22 cellular contexts compared by ENCODE assay signal in genomic region chr1:33377013-33377412, GRCh38. TPM values are rescaled to one million over a fixed set of nuclear protein-coding genes. Genes with fewer than 3 reads are reported as not detected.
DNase-seq lines count a peak whose midpoint lies in the region; ATAC-seq and TF ChIP-seq lines count a peak whose summit lies in the region.
"Had no signal": no experiment of that assay in that cellular context is flagged by ENCODE, and none has a peak within 500 bp of the region (broad histone marks: within the 10 kb centered on the region; RNA-seq: fewer than 3 reads in every experiment).

No MANE protein-coding gene starts in this region.

- no peak overlapping the region for H3K9ac ChIP-seq in H9 (ENCODE audit: extremely low read depth, insufficient read length, low read length)
- H3K9ac ChIP-seq: neural progenitor cell had no signal

- TF ChIP-seq CTCF in prostate gland (IDR thresholded peaks at IDR 0.05) = no peak
- no peak for TF ChIP-seq CTCF in GM23338 (conservative IDR thresholded peaks at IDR 0.05; ENCODE audit: low read depth in 2 of 2)
- TF ChIP-seq CTCF in H9 (conservative IDR thresholded peaks at IDR 0.05) = no peak

- H4K91ac ChIP-seq in H9 (ENCODE audit: insufficient read length, low read depth, low read length) = no peak overlapping the region

- no peak overlapping the region for H2BK12ac ChIP-seq in H9 (ENCODE audit: insufficient read length, low read depth, low read length)

- H3K9me3 ChIP-seq in T-helper 17 cell (ENCODE audit: control insufficient read depth, low read length, poor library complexity, severe bottlenecking) (no peaks in the 10 kb centered on the region), prostate gland (no peaks in the 10 kb centered on the region), H9 (ENCODE audit: control insufficient read depth, low read depth, low read length) (no peaks in the 10 kb centered on the region)
- H3K9me3 ChIP-seq: tibial nerve had no signal

- no peaks in the 10 kb centered on the region for H3K23me2 ChIP-seq in H9 (ENCODE audit: insufficient read length, low read depth, low read length, poor library complexity, severe bottlenecking)

- H3K4me1 Mint-ChIP-seq in T-helper 17 cell = peaks cover 29% of the 10 kb centered on the region
- peaks cover 21% of the 10 kb centered on the region for H3K4me1 Mint-ChIP-seq in GM23338
- H3K4me1 Mint-ChIP-seq in H9 = peaks cover 13 to 25% of the 10 kb centered on the region in 2 experiments

- no peak overlapping the region for H4K8ac ChIP-seq in H9 (replicated peaks; ENCODE audit: insufficient read length, low read depth, low read length)

- H3K79me1 ChIP-seq in H9 (ENCODE audit: insufficient read depth, low read depth, low read length, poor library complexity, severe bottlenecking) = no peaks in the 10 kb centered on the region

- no peak overlapping the region for H3T11ph ChIP-seq in H9 (ENCODE audit: low read length)

- H4K20me1 ChIP-seq in GM23338 (replicated peaks; ENCODE audit: insufficient read depth) = no peaks in the 10 kb centered on the region; the same call in 1 of the 2 replicates
- H4K20me1 ChIP-seq in H9 (ENCODE audit: control insufficient read depth, insufficient read depth, insufficient read length) = no peaks in the 10 kb centered on the region

- H3K4me2 ChIP-seq in GM23338 (no peak overlapping the region), H9 (ENCODE audit: insufficient read depth, insufficient read length, low read length) (no peak overlapping the region)
- H3K4me2 ChIP-seq: neural progenitor cell had no signal

- H2AFZ ChIP-seq in GM23338 (no peak overlapping the region), H9 (ENCODE audit: low read length) (no peak overlapping the region)
- H2AFZ ChIP-seq: neural progenitor cell had no signal

- H3K27ac Mint-ChIP-seq in T-helper 17 cell = no peak overlapping the region
- H3K27ac Mint-ChIP-seq in GM23338 = no peak overlapping the region
- no peak overlapping the region for H3K27ac Mint-ChIP-seq in H9
- H3K27ac Mint-ChIP-seq: neural progenitor cell; stimulated activated naive B cell treated with anti-CD40 and anti-IgM and Interleukin-4, amounts not matched to agents 10 μg/mL and 1 μg/mL and 100 μg/mL, for 72 hours had no signal

- no peak overlapping the region for H3K18ac ChIP-seq in H9 (ENCODE audit: insufficient read length, low read depth, low read length)

- no peak overlapping the region for H2BK20ac ChIP-seq in H9 (ENCODE audit: low read depth, low read length, poor library complexity, severe bottlenecking)

- H3K9me3 Mint-ChIP-seq in GM23338 (no peaks in the 10 kb centered on the region), H9 (no peaks in the 10 kb centered on the region)
- H3K9me3 Mint-ChIP-seq: neural progenitor cell; stimulated activated naive B cell treated with anti-CD40 and anti-IgM and Interleukin-4, amounts not matched to agents 10 μg/mL and 1 μg/mL and 100 μg/mL, for 72 hours had no signal

- no peak for TF ChIP-seq POLR2A in prostate gland (IDR thresholded peaks at IDR 0.05)

- DNase-seq in NCI-H2081 (lab: John Stamatoyannopoulos, UW) = peak; percentile 55 to 79
- DNase-seq in NCI-H2081 treated with DMSO at 0.1 percent for 48 hours (lab: John Stamatoyannopoulos, UW) = no peak
- peak; percentile 56 for DNase-seq in Jurkat, Clone E6-1 (ENCODE audit: low read depth, low spot score)
- no peak for DNase-seq in T-helper 17 cell
- peak; percentile 38 for DNase-seq in prostate gland (ENCODE audit: low spot score)
- DNase-seq in activated naive CD4-positive, alpha-beta T cell treated with Interleukin-2 at 50 U/mL for 16 hours = no peak
- no peak for DNase-seq in GM23338 (ENCODE audit: low spot score)
- DNase-seq in H9 = no peak
- DNase-seq: activated effector memory CD4-positive, alpha-beta T cell treated with Interleukin-2 at 50 U/mL for 16 hours; aorta; C1 segment of cervical spinal cord; EL; kidney glomerular epithelial cell; midbrain; NCI-H226; SHP77; stimulated activated CD4-positive, alpha-beta T cell treated with anti-CD3 and anti-CD28 coated beads, Interleukin-12 subunit alpha, Interleukin-12 subunit beta, amount 100 ng/mL, for 4 hours; stimulated activated naive B cell treated with anti-CD40 and anti-IgM and Interleukin-4, amounts not matched to agents 10 μg/mL and 1 μg/mL and 100 μg/mL, for 72 hours had no signal

- H2BK5ac ChIP-seq in H9 (ENCODE audit: insufficient read length, low read length) = no peak overlapping the region

- no peak overlapping the region for H3K14ac ChIP-seq in H9 (ENCODE audit: insufficient read depth, low read length)

- H3K9me2 ChIP-seq in GM23338 (ENCODE audit: insufficient read depth) = no peaks in the 10 kb centered on the region

- no peak overlapping the region for H3K4ac ChIP-seq in H9 (ENCODE audit: low read depth, low read length)

- H3K4me3 ChIP-seq in Jurkat, Clone E6-1 (ENCODE audit: low read length) = no peak overlapping the region
- H3K4me3 ChIP-seq in prostate gland (no peak overlapping the region), GM23338 (no peak overlapping the region)
- H3K4me3 ChIP-seq: neural progenitor cell, tibial nerve had no signal

- H3K23ac ChIP-seq in H9 (ENCODE audit: insufficient read length, low read depth, low read length) = no peak overlapping the region

- H3K27ac ChIP-seq in prostate gland (no peak overlapping the region), GM23338 (ENCODE audit: low read depth) (no peak overlapping the region), H9 (ENCODE audit: insufficient read length, low read depth, low read length) (no peak overlapping the region)
- H3K27ac ChIP-seq: neural progenitor cell, tibial nerve had no signal

- H3F3A ChIP-seq in GM23338 (replicated peaks; ENCODE audit: low read depth) = no peaks in the 10 kb centered on the region

- WGBS in prostate gland = 69% methylated on average over 1 of the region's 1 CpG
- WGBS in H9 (ENCODE audit: extremely low coverage, insufficient read length, low lambda C conversion rate) = no CpG with 5 or more reads among the region's 1 CpG

- no peaks in the 10 kb centered on the region for H3K79me2 ChIP-seq in GM23338 (replicated peaks; ENCODE audit: insufficient read depth)
- no peaks in the 10 kb centered on the region for H3K79me2 ChIP-seq in H9 (ENCODE audit: insufficient read depth, low read length)

- H3K36me3 Mint-ChIP-seq in T-helper 17 cell (ENCODE audit: low read depth) (peaks cover 6% of the 10 kb centered on the region), GM23338 (ENCODE audit: low read depth) (no peaks in the 10 kb centered on the region), H9 (ENCODE audit: insufficient read depth in 1 of 3, low read depth in 3 of 3) (no peaks in the 10 kb centered on the region; a peak in 1 of 7 replicates)
- H3K36me3 Mint-ChIP-seq: stimulated activated naive B cell treated with anti-CD40 and anti-IgM and Interleukin-4, amounts not matched to agents 10 μg/mL and 1 μg/mL and 100 μg/mL, for 72 hours had no signal

- no peak overlapping the region for H3K56ac ChIP-seq in H9 (ENCODE audit: insufficient read length, low read depth, low read length)

- peak; percentile 61 for ATAC-seq in T-helper 17 cell
- ATAC-seq in GM23338 = no peak
- ATAC-seq: activated CD4-positive, CD25-positive, alpha-beta regulatory T cell treated with anti-CD3 and anti-CD28 coated beads, Interleukin-2, amount 50 U/mL, for 24 hours; stimulated activated naive B cell treated with anti-CD40 and anti-IgM and Interleukin-4, amounts not matched to agents 10 μg/mL and 1 μg/mL and 100 μg/mL, for 72 hours had no signal

- H3K27me3 Mint-ChIP-seq in T-helper 17 cell (peaks cover 22% of the 10 kb centered on the region), GM23338 (ENCODE audit: insufficient read depth, low read depth, poor library complexity) (peaks cover 8% of the 10 kb centered on the region), H9 (ENCODE audit: low read depth) (peaks cover 9% of the 10 kb centered on the region)

- H3K4me3 Mint-ChIP-seq in T-helper 17 cell = no peak overlapping the region
- H3K4me3 Mint-ChIP-seq in GM23338 = no peak overlapping the region
- H3K4me3 Mint-ChIP-seq in H9 = no peak overlapping the region
- H3K4me3 Mint-ChIP-seq: neural progenitor cell; stimulated activated naive B cell treated with anti-CD40 and anti-IgM and Interleukin-4, amounts not matched to agents 10 μg/mL and 1 μg/mL and 100 μg/mL, for 72 hours had no signal

- H3K27me3 ChIP-seq in prostate gland (replicated peaks; ENCODE audit: insufficient read depth) = no peaks in the 10 kb centered on the region
- no peaks in the 10 kb centered on the region for H3K27me3 ChIP-seq in GM23338 (ENCODE audit: insufficient read depth)
- H3K27me3 ChIP-seq in H9 (ENCODE audit: insufficient read depth, low read length) = no peaks in the 10 kb centered on the region
- H3K27me3 ChIP-seq: tibial nerve had no signal

- H2AK5ac ChIP-seq in H9 (ENCODE audit: insufficient read length, low read length) = no peak overlapping the region

- H3K4me1 ChIP-seq in prostate gland (replicated peaks) (peaks cover 3% of the 10 kb centered on the region), GM23338 (ENCODE audit: insufficient read depth) (no peaks in the 10 kb centered on the region), H9 (ENCODE audit: insufficient read depth, low read length) (no peaks in the 10 kb centered on the region; the same call in 1 of the 2 replicates)

- H2BK15ac ChIP-seq in H9 (ENCODE audit: low read depth, low read length) = no peak overlapping the region

- H2BK120ac ChIP-seq in H9 (ENCODE audit: low read depth, low read length, poor library complexity, severe bottlenecking) = no peak overlapping the region

- intact Hi-C loops in prostate gland (cut with DNase I) = no loop called here

- H4K5ac ChIP-seq in H9 (ENCODE audit: insufficient read length, low read depth, low read length) = no peak overlapping the region

- no peaks in the 10 kb centered on the region for H3K36me3 ChIP-seq in prostate gland
- H3K36me3 ChIP-seq in GM23338 (ENCODE audit: insufficient read depth) = no peaks in the 10 kb centered on the region
- H3K36me3 ChIP-seq: neural progenitor cell had no signal

TF ChIP-seq in GM23338, 12 proteins besides CTCF, POLR2A, EP300 and RAD21 (continues in another document):
- TF ChIP-seq STAT1 (IDR thresholded peaks at IDR 0.05; ENCODE audit: unreplicated experiment) (no peak), CREB1 (CRISPR knock-in tag; IDR thresholded peaks at IDR 0.05; ENCODE audit: low read depth) (no peak), JUNB (IDR thresholded peaks at IDR 0.05; ENCODE audit: unreplicated experiment) (no peak)

RNA-seq across cellular contexts. Expression of gene PHC2, which starts 53.9 kb away (rescaled TPM):
- 51.3 TPM for polyA plus RNA-seq in Jurkat, Clone E6-1 (2012; ENCODE audit: insufficient read depth, insufficient read length)
- total RNA-seq in T-helper 17 cell (10 to 100 TPM; 33.0 to 37.0 TPM), prostate gland (100 to 1,000 TPM in 1 of 2 donors, 10 to 100 TPM in 1; 75.0 to 131 TPM), H9 (2021) (8.1 and 9.4 TPM in 2 replicates)
- total RNA-seq in GM23338 (2014; rRNA removed; shearing (Covaris generic)) = 7.3 and 11.8 TPM in 2 replicates
- 1.7 and 2.0 TPM in 2 replicates for polyA plus RNA-seq in GM23338 (2016; fragmentation: Nextera tagmentation; extraction: Ambion mirVana)

RNA-seq across cellular contexts. Expression of gene A3GALT2, which starts 56.1 kb away (rescaled TPM):
- polyA plus RNA-seq in Jurkat, Clone E6-1 (2012; ENCODE audit: insufficient read depth, insufficient read length) = not detected
- total RNA-seq in T-helper 17 cell = under 1 TPM in 1 of 2 donors, not detected in 1; 0.37 TPM
- under 1 TPM in 1 of 2 donors, not detected in 1; 0.46 TPM for total RNA-seq in prostate gland
- total RNA-seq in GM23338 (2014; rRNA removed; shearing (Covaris generic)) = not detected in 2 replicates
- polyA plus RNA-seq in GM23338 (2016; fragmentation: Nextera tagmentation; extraction: Ambion mirVana) = not detected in 2 replicates
- total RNA-seq in H9 (2021) = not detected in 2 replicates
- total RNA-seq: T-helper 2 cell treated with Interferon-gamma antibody and Interleukin-4, amounts not matched to agents 100 ng/mL and 5 ng/mL, for 36 hours had no signal
- polyA plus RNA-seq: aorta had no signal

Comparison
In these comparisons a context has a peak if more than half of its experiments do, and no peak if none do; other contexts are left out.
1. DNase-seq: peak in NCI-H2081 (2 of 2), Jurkat, Clone E6-1 (single experiment) and prostate gland (single experiment); none in NCI-H2081 treated with DMSO at 0.1 percent for 48 hours (single experiment), T-helper 17 cell (0 of 3), activated naive CD4-positive, alpha-beta T cell treated with Interleukin-2 at 50 U/mL for 16 hours (single experiment), GM23338 (single experiment) and H9 (single experiment).